In genomic region chr3:16239082-16239770, GRCh38 we compare ENCODE assay signal across 18 cellular contexts. TPM values are rescaled to one million over a fixed set of nuclear protein-coding genes. Genes with fewer than 3 reads are reported as not detected.
A peak's percentile ranks its signal among the peaks of the same experiment; 100 is the strongest.
DNase-seq lines count a peak whose midpoint lies in the region; ATAC-seq, FAIRE-seq and TF ChIP-seq lines count a peak whose summit lies in the region.
"Had no signal": no experiment of that assay in that cellular context is flagged by ENCODE, and none has a peak within 500 bp of the region (broad histone marks: within the 10 kb centered on the region; RNA-seq: fewer than 3 reads in every experiment).

No MANE protein-coding gene starts in this region.

- peak overlapping the region; percentile 23 for H2AFZ ChIP-seq in astrocyte (ENCODE audit: low read depth, low read length)

- H3K27me3 ChIP-seq in astrocyte (ENCODE audit: insufficient read depth, low read length): no peaks in the 10 kb centered on the region
- H3K27me3 ChIP-seq: BLaER1, thyroid gland had no signal

- peak; percentile 19 for DNase-seq in CD1c-positive myeloid dendritic cell (ENCODE audit: extremely low spot score)
- peak; percentile 18 for DNase-seq in MV-4-11 (lab: John Stamatoyannopoulos, UW)
- no peak for DNase-seq in astrocyte (ENCODE audit: low read depth)
- peak; percentile 21 for DNase-seq in medulla oblongata (ENCODE audit: extremely low spot score)
- DNase-seq in NCI-H2227 (lab: John Stamatoyannopoulos, UW; ENCODE audit: unreplicated experiment): no peak
- no peak for DNase-seq in central memory CD4-positive, alpha-beta T cell
- DNase-seq in activated T-cell treated with anti-CD3 and anti-CD28 coated beads, Interleukin-2, amount 50 U/mL, for 1 hour: no peak
- DNase-seq: activated CD4-positive, alpha-beta T cell treated with anti-CD3 and anti-CD28 coated beads, Interleukin-2, amount 50 U/mL, for 1 hour; DMS79 treated with DMSO at 0.1 percent for 48 hours; endodermal cell; lower lobe of right lung; SIG-M5; thyroid gland had no signal

- H3K4me3 Mint-ChIP-seq in astrocyte (ENCODE audit: unreplicated experiment): no peak overlapping the region
- H3K4me3 Mint-ChIP-seq: activated naive CD8-positive, alpha-beta T cell; central memory CD8-positive, alpha-beta T cell; endodermal cell; nephron had no signal

- H3K9ac ChIP-seq in astrocyte (ENCODE audit: low read length): no peak overlapping the region
- H3K9ac ChIP-seq: BLaER1 had no signal

- H3K36me3 ChIP-seq in astrocyte (ENCODE audit: insufficient read depth, low read length): no peaks in the 10 kb centered on the region
- H3K36me3 ChIP-seq: BLaER1, lower lobe of right lung, thyroid gland had no signal

- H3K4me1 Mint-ChIP-seq in astrocyte (ENCODE audit: low read depth, unreplicated experiment): peaks cover 9% of the 10 kb centered on the region
- H3K4me1 Mint-ChIP-seq: central memory CD8-positive, alpha-beta T cell; nephron had no signal

- H3K4me2 ChIP-seq in astrocyte (ENCODE audit: low read length): no peak overlapping the region
- H3K4me2 ChIP-seq: BLaER1 had no signal

- no peaks in the 10 kb centered on the region for H3K79me2 ChIP-seq in astrocyte (ENCODE audit: insufficient read depth, low read length)

- no peak overlapping the region for H3K27ac Mint-ChIP-seq in astrocyte (ENCODE audit: unreplicated experiment)
- H3K27ac Mint-ChIP-seq: activated naive CD8-positive, alpha-beta T cell; endodermal cell; nephron had no signal

- FAIRE-seq in astrocyte (lab: Jason Lieb, UNC): no peak

- H3K9me3 ChIP-seq in astrocyte (ENCODE audit: insufficient read depth, low read depth, low read length): no peaks in the 10 kb centered on the region
- H3K9me3 ChIP-seq: BLaER1, lower lobe of right lung, thyroid gland had no signal

- H4K20me1 ChIP-seq in astrocyte (ENCODE audit: insufficient read depth, low read length): no peaks in the 10 kb centered on the region
- H4K20me1 ChIP-seq: BLaER1 had no signal

- no peak for TF ChIP-seq CTCF in astrocyte (IDR thresholded peaks at IDR 0.05; ENCODE audit: insufficient read depth, low read depth, low read length)

- peaks cover 4% of the 10 kb centered on the region for H3K36me3 Mint-ChIP-seq in astrocyte (ENCODE audit: low read depth, unreplicated experiment)
- H3K36me3 Mint-ChIP-seq: activated naive CD8-positive, alpha-beta T cell had no signal

- ATAC-seq in HG02623 (IDR thresholded peaks at IDR 0.05; ENCODE audit: unreplicated experiment): no peak

- H3K27me3 Mint-ChIP-seq in astrocyte (ENCODE audit: low read depth, unreplicated experiment): peaks cover 4% of the 10 kb centered on the region
- H3K27me3 Mint-ChIP-seq: activated naive CD8-positive, alpha-beta T cell had no signal

- no peak overlapping the region for H3K4me3 ChIP-seq in astrocyte (ENCODE audit: insufficient read depth, low read depth, low read length)
- H3K4me3 ChIP-seq: BLaER1, lower lobe of right lung, thyroid gland had no signal

- no peak overlapping the region for H3K27ac ChIP-seq in astrocyte (ENCODE audit: low read depth, low read length)
- H3K27ac ChIP-seq: BLaER1, lower lobe of right lung had no signal

- no peaks in the 10 kb centered on the region for H3K9me3 Mint-ChIP-seq in astrocyte (ENCODE audit: unreplicated experiment)
- H3K9me3 Mint-ChIP-seq: central memory CD8-positive, alpha-beta T cell; nephron had no signal

- H3K4me1 ChIP-seq in astrocyte (ENCODE audit: insufficient read depth, low read length): peaks cover 9% of the 10 kb centered on the region

RNA-seq across cellular contexts. Expression of gene DPH3, which starts 25.5 kb away (rescaled TPM):
- 55.3 and 61.5 TPM in 2 replicates for total RNA-seq in astrocyte

RNA-seq across cellular contexts. Expression of gene OXNAD1, which starts 25.8 kb away (rescaled TPM):
- total RNA-seq in astrocyte: 10.5 and 10.6 TPM in 2 replicates

Comparison
In these comparisons a context has a peak if more than half of its experiments do, and no peak if none do; other contexts are left out.
1. DNase-seq: peak in CD1c-positive myeloid dendritic cell (single experiment), MV-4-11 (single experiment) and medulla oblongata (single experiment); none in astrocyte (single experiment), NCI-H2227 (single experiment), central memory CD4-positive, alpha-beta T cell (single experiment) and activated T-cell treated with anti-CD3 and anti-CD28 coated beads, Interleukin-2, amount 50 U/mL, for 1 hour (single experiment).